In genomic region chr15:69749797-69750196, GRCh38 we compare ENCODE assay signal across 12 cellular contexts.
DNase-seq lines count a peak whose midpoint lies in the region; ATAC-seq and TF ChIP-seq lines count a peak whose summit lies in the region.
"Had no signal": no experiment of that assay in that cellular context is flagged by ENCODE, and none has a peak within 500 bp of the region (broad histone marks: within the 10 kb centered on the region; RNA-seq: fewer than 3 reads in every experiment).

No MANE protein-coding gene starts in this region.

- no peak overlapping the region for H3K27ac ChIP-seq in C4-2B
- no peak overlapping the region for H3K27ac ChIP-seq in Peyer's patch
- H3K27ac ChIP-seq: HL-60 had no signal

- no peak for ATAC-seq in GM18498 (IDR thresholded peaks at IDR 0.05; ENCODE audit: unreplicated experiment)
- ATAC-seq: esophagus mucosa had no signal

- H3K27me3 ChIP-seq in Peyer's patch = no peaks in the 10 kb centered on the region

- no peaks in the 10 kb centered on the region for H3K36me3 ChIP-seq in Peyer's patch

- H3K9me3 ChIP-seq in Peyer's patch = no peaks in the 10 kb centered on the region

- no peak for DNase-seq in Peyer's patch
- DNase-seq in foreskin fibroblast = no peak
- DNase-seq in middle frontal gyrus (ENCODE audit: extremely low spot score, low spot score) = no peak
- no peak for DNase-seq in GOT3 (lab: John Stamatoyannopoulos, UW)
- no peak for DNase-seq in midbrain (lab: John Stamatoyannopoulos, UW)
- DNase-seq: NCI-H510A treated with DMSO at 0.1 percent for 48 hours, retina had no signal

- peak; percentile 46 for TF ChIP-seq CTCF in C4-2B (conservative IDR thresholded peaks at IDR 0.05)
- TF ChIP-seq CTCF in GM12874 (IDR thresholded peaks at IDR 0.05; ENCODE audit: insufficient read depth, low read depth, low read length) = peak; percentile 10; the same call in 1 of the 2 replicates
- peak in 4 of 6 experiments; percentile 5 to 47 (median 39) for TF ChIP-seq CTCF in Peyer's patch (IDR thresholded peaks at IDR 0.05)
- TF ChIP-seq CTCF in foreskin fibroblast (IDR thresholded peaks at IDR 0.05; ENCODE audit: low read depth, low read length) = peak; percentile 8

- H3K4me3 ChIP-seq in Peyer's patch (no peak overlapping the region), foreskin fibroblast (ENCODE audit: low read depth in 1 of 2, low read length in 2 of 2) (no peak overlapping the region)

- TF ChIP-seq POLR2A in Peyer's patch (IDR thresholded peaks at IDR 0.05) = no peak

- peaks cover 0 to 2% (median under 1%) of the 10 kb centered on the region in 4 donors for H3K4me1 ChIP-seq in Peyer's patch
